In the genomic region with DNA sequence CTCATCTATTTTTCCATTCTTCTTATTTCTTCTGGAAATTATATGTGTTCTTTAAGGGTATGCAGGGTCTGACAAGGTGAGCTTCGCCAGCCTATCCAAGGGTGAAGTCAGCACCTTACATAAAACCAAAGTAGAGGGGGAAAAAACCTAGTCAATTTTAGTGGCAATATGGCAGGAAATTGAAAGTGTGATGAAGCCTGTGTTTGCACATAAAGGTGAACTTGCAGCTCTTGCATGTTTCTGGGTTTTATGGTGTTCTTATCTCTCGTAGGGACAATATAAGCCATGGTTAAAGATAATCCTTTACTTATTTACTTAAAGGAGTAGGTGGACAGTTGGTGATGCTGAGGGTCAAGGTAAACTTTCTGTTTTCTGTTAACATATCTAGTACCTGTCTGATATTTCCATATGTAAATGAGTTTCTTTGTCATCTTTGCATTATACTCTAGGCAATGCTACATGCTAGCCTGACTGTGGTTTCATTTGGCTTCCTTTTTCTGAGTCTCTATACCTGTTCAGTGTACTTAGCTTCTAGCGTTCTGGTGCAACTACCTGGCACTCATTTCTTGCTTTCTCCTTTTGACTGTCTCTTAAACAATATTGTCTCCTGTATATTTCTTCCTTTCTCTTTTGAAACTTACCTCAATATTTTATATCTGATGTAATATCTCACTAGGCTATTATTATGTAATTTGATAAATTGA, we compare ENCODE assay signal across 10 cellular contexts. TPM values are rescaled to one million over a fixed set of nuclear protein-coding genes. Genes with fewer than 3 reads are reported as not detected.
A peak's percentile ranks its signal among the peaks of the same experiment; 100 is the strongest.
DNase-seq lines count a peak whose midpoint lies in the region; ATAC-seq and TF ChIP-seq lines count a peak whose summit lies in the region.
"Had no signal": no experiment of that assay in that cellular context is flagged by ENCODE, and none has a peak within 500 bp of the region (broad histone marks: within the 10 kb centered on the region; RNA-seq: fewer than 3 reads in every experiment).

No MANE protein-coding gene starts in this region.

- H3K27me3 Mint-ChIP-seq in CD14-positive monocyte (ENCODE audit: low read depth in 3 of 3) (no peaks in the 10 kb centered on the region), chondrocyte (ENCODE audit: low read depth) (no peaks in the 10 kb centered on the region)

- H3K27ac Mint-ChIP-seq in CD14-positive monocyte, result no peak overlapping the region
- H3K27ac Mint-ChIP-seq in chondrocyte (ENCODE audit: unreplicated experiment), result no peak overlapping the region

- H3K4me3 Mint-ChIP-seq in CD14-positive monocyte, result no peak overlapping the region
- H3K4me3 Mint-ChIP-seq in chondrocyte (ENCODE audit: unreplicated experiment), result no peak overlapping the region

- ATAC-seq in GM19023 (IDR thresholded peaks at IDR 0.05; ENCODE audit: unreplicated experiment), result peak; percentile 93
- ATAC-seq in GM21825 (IDR thresholded peaks at IDR 0.05; ENCODE audit: unreplicated experiment), result peak; percentile 92
- peak; percentile 88 for ATAC-seq in HG03558 (IDR thresholded peaks at IDR 0.05; ENCODE audit: extremely low read depth, unreplicated experiment)
- ATAC-seq in left colon, result peak; percentile 99

- H3K4me1 Mint-ChIP-seq in CD14-positive monocyte, result peaks cover 21% of the 10 kb centered on the region
- H3K4me1 Mint-ChIP-seq in chondrocyte (ENCODE audit: low read depth), result peaks cover 5% of the 10 kb centered on the region

- H3K9me3 Mint-ChIP-seq in CD14-positive monocyte, result peaks cover 7 to 21% (median 14%) of the 10 kb centered on the region in 7 donors
- peaks cover 13% of the 10 kb centered on the region for H3K9me3 Mint-ChIP-seq in chondrocyte (ENCODE audit: low read depth)

- no peak for TF ChIP-seq CTCF in CD14-positive monocyte (IDR thresholded peaks at IDR 0.05)
- TF ChIP-seq CTCF in chondrocyte (IDR thresholded peaks at IDR 0.05), result no peak

- intact Hi-C loops in left colon (cut with DNase I, micrococcal nuclease), result no loop called here
- intact Hi-C loops in CD14-positive monocyte (cut with micrococcal nuclease), result no loop called here

- peaks cover 9 to 14% of the 10 kb centered on the region in 2 donors for H3K36me3 Mint-ChIP-seq in CD14-positive monocyte
- H3K36me3 Mint-ChIP-seq in chondrocyte (ENCODE audit: low read depth), result no peaks in the 10 kb centered on the region

- DNase-seq in left colon (no peak), AML-193 (lab: John Stamatoyannopoulos, UW) (no peak), GDM1 (lab: John Stamatoyannopoulos, UW) (no peak), CD14-positive monocyte (ENCODE audit: low spot score) (no peak), chondrocyte (ENCODE audit: low spot score) (no peak)
- DNase-seq: NCI-H446, WERI-Rb-1 had no signal

RNA-seq across cellular contexts. Expression of a gene that starts 32.9 kb away (rescaled TPM):
- total RNA-seq in left colon (10 to 100 TPM; 20.7 to 24.8 TPM), chondrocyte (17.7 to 21.1 TPM (median 18.5 TPM) in 3 replicates)
- polyA plus RNA-seq in CD14-positive monocyte, result 10 to 100 TPM; 15.6 to 18.1 TPM
